ENCODE assay signal across 14 cellular contexts in genomic region chr5:35851282-35851681, GRCh38. TPM values are rescaled to one million over a fixed set of nuclear protein-coding genes. Genes with fewer than 3 reads are reported as not detected.
DNase-seq lines count a peak whose midpoint lies in the region; ATAC-seq and TF ChIP-seq lines count a peak whose summit lies in the region.
"Had no signal": no experiment of that assay in that cellular context is flagged by ENCODE, and none has a peak within 500 bp of the region (broad histone marks: within the 10 kb centered on the region; RNA-seq: fewer than 3 reads in every experiment).

No MANE protein-coding gene starts in this region.

- POLR2A ChIA-PET in naive thymus-derived CD4-positive, alpha-beta T cell (lab: Charles Lee): interaction anchor here (1.1 to 18.2 kb wide), 8 partner anchors 11 to 181 kb away, joined by 3 to 1069 read pairs (median 36); no protein-coding TSS in a partner anchor

- H3K27me3 Mint-ChIP-seq in naive thymus-derived CD4-positive, alpha-beta T cell: no peaks in the 10 kb centered on the region

- H3K4me1 Mint-ChIP-seq in naive thymus-derived CD4-positive, alpha-beta T cell: peaks cover 27 to 90% (median 67%) of the 10 kb centered on the region in 7 donors

- no peaks in the 10 kb centered on the region for H3K36me3 ChIP-seq in naive thymus-derived CD4-positive, alpha-beta T cell (ENCODE audit: control insufficient read depth in 2 of 3, insufficient read depth in 3 of 3, low read length in 3 of 3)
- H3K36me3 ChIP-seq: prostate gland had no signal

- no peak overlapping the region for H3K27ac ChIP-seq in naive thymus-derived CD4-positive, alpha-beta T cell (ENCODE audit: low read depth, low read length)
- H3K27ac ChIP-seq: epithelial cell of prostate, prostate gland had no signal

- no peaks in the 10 kb centered on the region for H3K27me3 ChIP-seq in naive thymus-derived CD4-positive, alpha-beta T cell (ENCODE audit: control insufficient read depth in 2 of 2, insufficient read depth in 2 of 2, low read length in 2 of 2)

- in situ Hi-C loops in astrocyte of the spinal cord (cut with HindIII; ENCODE audit: low sequenced_read_pairs): no loop called here

- H3K4me3 ChIP-seq in HFF-Myc (replicated peaks; ENCODE audit: low read depth, low read length): peak overlapping the region; percentile 8
- peak overlapping the region; percentile 22 for H3K4me3 ChIP-seq in astrocyte of the spinal cord (ENCODE audit: low read depth, low read length)
- H3K4me3 ChIP-seq in naive thymus-derived CD4-positive, alpha-beta T cell (ENCODE audit: low read length): no peak overlapping the region
- H3K4me3 ChIP-seq: prostate gland had no signal

- H3K36me3 Mint-ChIP-seq in naive thymus-derived CD4-positive, alpha-beta T cell: peaks cover 5 to 26% (median 13%) of the 10 kb centered on the region in 5 donors

- TF ChIP-seq CTCF in HFF-Myc (IDR thresholded peaks at IDR 0.05; ENCODE audit: low read depth, low read length, missing control alignments) (no peak), astrocyte of the spinal cord (IDR thresholded peaks at IDR 0.05; ENCODE audit: low read depth, low read length) (no peak)

- DNase-seq in AG08395 (ENCODE audit: low spot score) (peak; percentile 38), HFF-Myc (ENCODE audit: extremely low read depth, low read depth) (no peak), astrocyte of the spinal cord (ENCODE audit: low read depth, low spot score) (peak; percentile 36), SW 1271 (lab: John Stamatoyannopoulos, UW) (no peak), NCI-H1105 treated with DMSO at 0.1 percent for 48 hours (lab: John Stamatoyannopoulos, UW) (no peak)
- DNase-seq in naive thymus-derived CD4-positive, alpha-beta T cell: no peak
- DNase-seq: activated gamma-delta T cell, DMS53, left cardiac atrium had no signal

- intact Hi-C loops in naive thymus-derived CD4-positive, alpha-beta T cell (cut with micrococcal nuclease): loop anchor here (5.0 to 10.0 kb wide), 2 partner anchors 1024 to 1026 kb away; partner anchors contain the start of gene NIPBL (in 2 of the 2)

- H3K4me1 ChIP-seq in naive thymus-derived CD4-positive, alpha-beta T cell (ENCODE audit: control insufficient read depth in 2 of 2, insufficient read depth in 2 of 2, low read length in 2 of 2): peaks cover 51 to 56% of the 10 kb centered on the region in 2 donors
- H3K4me1 ChIP-seq: prostate gland had no signal

- peak overlapping the region; percentile 97 to 100 (median 99) for H3K27ac Mint-ChIP-seq in naive thymus-derived CD4-positive, alpha-beta T cell
- H3K27ac Mint-ChIP-seq: T-helper 2 cell treated with Interferon-gamma antibody and Interleukin-4, amounts not matched to agents 5 μg/mL and 100 μg/mL, for 36 hours had no signal

- CTCF ChIA-PET in naive thymus-derived CD4-positive, alpha-beta T cell (lab: Charles Lee): interaction anchor here (0.9 to 11.1 kb wide), 7 partner anchors 8 to 200 kb away, joined by 3 to 128 read pairs (median 4); no protein-coding TSS in a partner anchor

- peaks cover 0 to 8% (median 0%) of the 10 kb centered on the region in 3 experiments for H3K9me3 ChIP-seq in naive thymus-derived CD4-positive, alpha-beta T cell (ENCODE audit: control insufficient read depth in 2 of 3, low read length in 3 of 3)
- H3K9me3 ChIP-seq: prostate gland had no signal

- peaks cover 0 to 19% (median 8%) of the 10 kb centered on the region in 11 donors for H3K9me3 Mint-ChIP-seq in naive thymus-derived CD4-positive, alpha-beta T cell

- ATAC-seq in naive thymus-derived CD4-positive, alpha-beta T cell: no peak
- ATAC-seq in GM21825 (IDR thresholded peaks at IDR 0.05; ENCODE audit: unreplicated experiment): no peak
- no peak for ATAC-seq in HG03139 (IDR thresholded peaks at IDR 0.05; ENCODE audit: unreplicated experiment)

- peak overlapping the region; percentile 8 to 97 (median 43) for H3K4me3 Mint-ChIP-seq in naive thymus-derived CD4-positive, alpha-beta T cell
- H3K4me3 Mint-ChIP-seq: T-helper 2 cell treated with Interferon-gamma antibody and Interleukin-4, amounts not matched to agents 5 μg/mL and 100 μg/mL, for 36 hours had no signal

RNA-seq across cellular contexts. Expression of gene IL7R, which starts 5.4 kb away (rescaled TPM):
- 1,000 to 10,000 TPM in 2 of 5 experiments, 100 to 1,000 TPM in 3; 341 to 1,298 (median 608) TPM for total RNA-seq in naive thymus-derived CD4-positive, alpha-beta T cell
- polyA plus RNA-seq in naive thymus-derived CD4-positive, alpha-beta T cell: 100 to 1,000 TPM; 690 to 965 TPM

Comparison
In these comparisons a context has a peak if more than half of its experiments do, and no peak if none do; other contexts are left out.
1. DNase-seq: peak in AG08395 (single experiment) and astrocyte of the spinal cord (single experiment); none in HFF-Myc (single experiment), naive thymus-derived CD4-positive, alpha-beta T cell (0 of 9), SW 1271 (0 of 2) and NCI-H1105 treated with DMSO at 0.1 percent for 48 hours (single experiment).